ENCODE assay signal across 1 cellular context in the genomic region with DNA sequence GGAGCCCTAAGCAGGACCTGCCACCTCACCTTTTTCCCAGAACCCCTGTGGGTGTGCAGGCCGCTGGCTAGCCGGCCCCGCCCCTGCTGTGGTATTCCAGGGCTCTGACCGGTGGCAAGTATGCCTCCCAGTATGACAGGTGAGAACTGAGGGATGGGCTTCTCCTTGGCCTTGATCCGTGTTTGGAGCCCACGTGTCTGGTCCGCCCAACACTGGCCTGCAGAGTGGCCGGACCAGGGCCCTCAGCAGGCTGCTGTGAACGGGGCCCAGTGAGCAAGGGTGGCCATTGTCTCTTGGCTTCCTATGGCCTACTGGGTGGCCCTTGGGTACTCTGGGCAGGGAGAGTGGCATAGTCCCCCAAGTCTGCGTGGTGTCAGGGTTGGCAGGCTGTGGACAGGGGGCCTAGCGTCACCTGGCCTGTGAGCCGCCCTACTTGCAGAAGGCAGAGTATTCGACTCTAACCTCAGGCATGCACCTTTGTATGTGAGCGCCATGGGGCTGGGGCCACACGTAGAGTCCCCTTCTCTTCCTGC.
TF ChIP-seq lines count a peak whose summit lies in the region.

No MANE protein-coding gene starts in this region.

TF ChIP-seq in H1, 55 proteins besides CTCF, POLR2A, EP300 and RAD21:
- TF ChIP-seq SP1 (IDR thresholded peaks at IDR 0.05; ENCODE audit: low read depth, low read length) = no peak
- no peak for TF ChIP-seq POLR2AphosphoS5 (IDR thresholded peaks at IDR 0.05; ENCODE audit: low read depth, low read length)
- TF ChIP-seq BACH1 (IDR thresholded peaks at IDR 0.05; ENCODE audit: low read length) = no peak
- TF ChIP-seq HDAC6 (IDR thresholded peaks at IDR 0.05; ENCODE audit: low read depth, low read length) = no peak
- TF ChIP-seq SUZ12 (IDR thresholded peaks at IDR 0.05; ENCODE audit: low read length) = no peak
- TF ChIP-seq KDM1A (IDR thresholded peaks at IDR 0.05; ENCODE audit: borderline replicate concordance, low read length) = no peak
- TF ChIP-seq, protein P1, sequence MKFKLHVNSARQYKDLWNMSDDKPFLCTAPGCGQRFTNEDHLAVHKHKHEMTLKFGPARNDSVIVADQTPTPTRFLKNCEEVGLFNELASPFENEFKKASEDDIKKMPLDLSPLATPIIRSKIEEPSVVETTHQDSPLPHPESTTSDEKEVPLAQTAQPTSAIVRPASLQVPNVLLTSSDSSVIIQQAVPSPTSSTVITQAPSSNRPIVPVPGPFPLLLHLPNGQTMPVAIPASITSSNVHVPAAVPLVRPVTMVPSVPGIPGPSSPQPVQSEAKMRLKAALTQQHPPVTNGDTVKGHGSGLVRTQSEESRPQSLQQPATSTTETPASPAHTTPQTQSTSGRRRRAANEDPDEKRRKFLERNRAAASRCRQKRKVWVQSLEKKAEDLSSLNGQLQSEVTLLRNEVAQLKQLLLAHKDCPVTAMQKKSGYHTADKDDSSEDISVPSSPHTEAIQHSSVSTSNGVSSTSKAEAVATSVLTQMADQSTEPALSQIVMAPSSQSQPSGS (IDR thresholded peaks at IDR 0.05; ENCODE audit: low read length) = no peak
- no peak for TF ChIP-seq JUN (IDR thresholded peaks at IDR 0.05; ENCODE audit: low read depth, low read length)
- TF ChIP-seq SIX5 (IDR thresholded peaks at IDR 0.05; ENCODE audit: low read depth, low read length) = no peak
- TF ChIP-seq, protein P2, sequence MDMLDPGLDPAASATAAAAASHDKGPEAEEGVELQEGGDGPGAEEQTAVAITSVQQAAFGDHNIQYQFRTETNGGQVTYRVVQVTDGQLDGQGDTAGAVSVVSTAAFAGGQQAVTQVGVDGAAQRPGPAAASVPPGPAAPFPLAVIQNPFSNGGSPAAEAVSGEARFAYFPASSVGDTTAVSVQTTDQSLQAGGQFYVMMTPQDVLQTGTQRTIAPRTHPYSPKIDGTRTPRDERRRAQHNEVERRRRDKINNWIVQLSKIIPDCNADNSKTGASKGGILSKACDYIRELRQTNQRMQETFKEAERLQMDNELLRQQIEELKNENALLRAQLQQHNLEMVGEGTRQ (IDR thresholded peaks at IDR 0.05; ENCODE audit: low read length) = no peak
- no peak for TF ChIP-seq SP2 (IDR thresholded peaks at IDR 0.05; ENCODE audit: low read length)
- TF ChIP-seq RFX5 (IDR thresholded peaks at IDR 0.05; ENCODE audit: borderline replicate concordance, low read depth, low read length) = no peak
- no peak for TF ChIP-seq RXRA (IDR thresholded peaks at IDR 0.05; ENCODE audit: insufficient read depth, low read depth, low read length)
